In genomic region chr16:57484515-57485005, GRCh38 we compare ENCODE assay signal across 1 cellular context.
TF ChIP-seq lines count a peak whose summit lies in the region.

No MANE protein-coding gene starts in this region.

TF ChIP-seq in H1, 55 proteins besides CTCF, POLR2A, EP300 and RAD21:
- TF ChIP-seq SP4 (IDR thresholded peaks at IDR 0.05; ENCODE audit: low read length) (no peak), KDM4A (IDR thresholded peaks at IDR 0.05; ENCODE audit: low read depth, low read length, severe bottlenecking) (no peak), SIX5 (IDR thresholded peaks at IDR 0.05; ENCODE audit: low read depth, low read length) (no peak), KDM1A (IDR thresholded peaks at IDR 0.05; ENCODE audit: borderline replicate concordance, low read length) (no peak), GABPA (IDR thresholded peaks at IDR 0.05; ENCODE audit: borderline replicate concordance, insufficient read depth, low read length) (no peak), POLR2AphosphoS5 (IDR thresholded peaks at IDR 0.05; ENCODE audit: low read depth, low read length) (no peak), BCL11A (IDR thresholded peaks at IDR 0.05; ENCODE audit: low read depth in 2 of 2, low read length in 2 of 2) (no peak), JUND (IDR thresholded peaks at IDR 0.05; ENCODE audit: low read length) (no peak), TAF7 (optimal IDR thresholded peaks at IDR 0.05; ENCODE audit: borderline replicate concordance, low read depth, low read length) (no peak), YY1 (IDR thresholded peaks at IDR 0.05; ENCODE audit: low read depth, low read length) (no peak), NANOG (IDR thresholded peaks at IDR 0.05; ENCODE audit: insufficient read depth, low read depth, low read length, poor library complexity, severe bottlenecking) (no peak), RNF2 (IDR thresholded peaks at IDR 0.05; ENCODE audit: borderline replicate concordance, low read depth, low read length, missing control alignments, poor library complexity, severe bottlenecking) (no peak), HDAC6 (IDR thresholded peaks at IDR 0.05; ENCODE audit: low read depth, low read length) (no peak), NRF1 (IDR thresholded peaks at IDR 0.05; ENCODE audit: low read depth, low read length) (no peak), TEAD4 (IDR thresholded peaks at IDR 0.05; ENCODE audit: low read depth, low read length) (no peak), ASH2L (IDR thresholded peaks at IDR 0.05; ENCODE audit: low read length) (no peak), CBX8 (IDR thresholded peaks at IDR 0.05; ENCODE audit: borderline replicate concordance, low read depth, low read length) (no peak)
- TF ChIP-seq, protein P1, sequence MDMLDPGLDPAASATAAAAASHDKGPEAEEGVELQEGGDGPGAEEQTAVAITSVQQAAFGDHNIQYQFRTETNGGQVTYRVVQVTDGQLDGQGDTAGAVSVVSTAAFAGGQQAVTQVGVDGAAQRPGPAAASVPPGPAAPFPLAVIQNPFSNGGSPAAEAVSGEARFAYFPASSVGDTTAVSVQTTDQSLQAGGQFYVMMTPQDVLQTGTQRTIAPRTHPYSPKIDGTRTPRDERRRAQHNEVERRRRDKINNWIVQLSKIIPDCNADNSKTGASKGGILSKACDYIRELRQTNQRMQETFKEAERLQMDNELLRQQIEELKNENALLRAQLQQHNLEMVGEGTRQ (IDR thresholded peaks at IDR 0.05; ENCODE audit: low read length) = no peak
- TF ChIP-seq, protein P2, sequence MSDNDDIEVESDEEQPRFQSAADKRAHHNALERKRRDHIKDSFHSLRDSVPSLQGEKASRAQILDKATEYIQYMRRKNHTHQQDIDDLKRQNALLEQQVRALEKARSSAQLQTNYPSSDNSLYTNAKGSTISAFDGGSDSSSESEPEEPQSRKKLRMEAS (IDR thresholded peaks at IDR 0.05) = no peak
